1 cellular context compared by ENCODE assay signal in genomic region chr1:204322329-204322868, GRCh38.
TF ChIP-seq lines count a peak whose summit lies in the region.

No MANE protein-coding gene starts in this region.

TF ChIP-seq in A549, 52 proteins besides CTCF, POLR2A, EP300 and RAD21 (continued from another document):
- no peak for TF ChIP-seq MAFK (IDR thresholded peaks at IDR 0.05; ENCODE audit: partially characterized antibody)
- no peak for TF ChIP-seq MAX (IDR thresholded peaks at IDR 0.05)
- no peak for TF ChIP-seq SMC3 (IDR thresholded peaks at IDR 0.05)
- TF ChIP-seq FOXS1 (CRISPR knock-in tag; IDR thresholded peaks at IDR 0.05), result no peak
- TF ChIP-seq RFX5 (IDR thresholded peaks at IDR 0.05), result no peak
- no peak for TF ChIP-seq ZFP36 (IDR thresholded peaks at IDR 0.05; ENCODE audit: borderline replicate concordance, partially characterized antibody)
- TF ChIP-seq E2F6 (IDR thresholded peaks at IDR 0.05; ENCODE audit: borderline replicate concordance, low read depth), result no peak
- no peak for TF ChIP-seq BCL3 (IDR thresholded peaks at IDR 0.05)
- TF ChIP-seq ZNF302 (CRISPR knock-in tag; IDR thresholded peaks at IDR 0.05), result no peak
- no peak for TF ChIP-seq POLR2AphosphoS2 (conservative IDR thresholded peaks at IDR 0.05; ENCODE audit: low read length)
- TF ChIP-seq EHF (CRISPR knock-in tag; IDR thresholded peaks at IDR 0.05), result no peak
- no peak for TF ChIP-seq TP53 (CRISPR knock-in tag; IDR thresholded peaks at IDR 0.05)
- TF ChIP-seq CHD4 (IDR thresholded peaks at IDR 0.05; ENCODE audit: borderline replicate concordance), result no peak
- no peak for TF ChIP-seq TFCP2L1 (CRISPR knock-in tag; IDR thresholded peaks at IDR 0.05)
- no peak for TF ChIP-seq MYC (IDR thresholded peaks at IDR 0.05; ENCODE audit: borderline replicate concordance, low read length)
- no peak for TF ChIP-seq CBX2 (IDR thresholded peaks at IDR 0.05; ENCODE audit: borderline replicate concordance, low read depth)
- TF ChIP-seq HOXB13 (CRISPR knock-in tag; IDR thresholded peaks at IDR 0.05; ENCODE audit: low read depth), result no peak
